In genomic region chr7:27689045-27689877, GRCh38 we compare ENCODE assay signal across 8 cellular contexts. TPM values are rescaled to one million over a fixed set of nuclear protein-coding genes. Genes with fewer than 3 reads are reported as not detected.
DNase-seq lines count a peak whose midpoint lies in the region; ATAC-seq, FAIRE-seq and TF ChIP-seq lines count a peak whose summit lies in the region.

No MANE protein-coding gene starts in this region.

- SMC1A ChIA-PET in GM12878 (lab: Charles Lee; ENCODE audit: uncharacterized antibody, unreplicated experiment) = interaction anchor here (0.6 to 4.1 kb wide), 8 partner anchors 9 to 493 kb away, joined by 3 to 17 read pairs (median 4); no protein-coding TSS in a partner anchor

- H4K20me1 ChIP-seq in GM12878 (ENCODE audit: control insufficient read depth, insufficient read depth) = no peaks in the 10 kb centered on the region

- no peak for TF ChIP-seq POLR2A in GM12878 (IDR thresholded peaks at IDR 0.05; ENCODE audit: low read depth, low read length)

- no peak overlapping the region for H3K4me3 ChIP-seq in GM12878

- H3K4me1 ChIP-seq in GM12878 (ENCODE audit: control insufficient read depth, insufficient read depth, low read length) = no peaks in the 10 kb centered on the region

- ATAC-seq in GM12878 (peak; percentile 83), GM18870 (IDR thresholded peaks at IDR 0.05; ENCODE audit: unreplicated experiment) (no peak)

- H3K9ac ChIP-seq in GM12878 (ENCODE audit: control insufficient read depth, insufficient read depth, low read length) = no peak overlapping the region

- H3K27ac ChIP-seq in 22Rv1 (no peak overlapping the region), GM12878 (ENCODE audit: control insufficient read depth, insufficient read depth) (no peak overlapping the region)

- peak; percentile 53 for TF ChIP-seq RAD21 in GM12878 (IDR thresholded peaks at IDR 0.05; ENCODE audit: insufficient read depth, low read depth, low read length)

- intact Hi-C loops in GM12878 (cut with micrococcal nuclease; ENCODE audit: unreplicated experiment) = loop anchor here (2.0 to 5.0 kb wide), 3 partner anchors 86 to 333 kb away; no protein-coding TSS in a partner anchor

- H3K36me3 ChIP-seq in GM12878 (ENCODE audit: control insufficient read depth in 2 of 2, insufficient read depth in 2 of 2, low read length in 1 of 2) = no peaks in the 10 kb centered on the region

- CTCF ChIA-PET in GM12878 (lab: Yijun Ruan, JAX) = interaction anchor here (0.6 to 3.3 kb wide), 5 partner anchors 86 to 388 kb away, joined by 3 to 20 read pairs (median 3); no protein-coding TSS in a partner anchor

- TF ChIP-seq CTCF in 22Rv1 (IDR thresholded peaks at IDR 0.05) (peak; percentile 81), GM12878 (IDR thresholded peaks at IDR 0.05 in 2 of 3, conservative IDR thresholded peaks at IDR 0.05 in 1 of 3; ENCODE audit: control insufficient read depth in 2 of 3, extremely low read depth in 1 of 3, insufficient read depth in 1 of 3, low read depth in 3 of 3, low read length in 3 of 3) (peak; percentile 42 to 69 (median 43); a peak in 5 of 6 replicates)

- H3K9me3 ChIP-seq in GM12878 (replicated peaks; ENCODE audit: control insufficient read depth, insufficient read depth, low read length) = no peaks in the 10 kb centered on the region

- no peak overlapping the region for H3K4me2 ChIP-seq in GM12878 (ENCODE audit: control insufficient read depth, insufficient read depth)

- TF ChIP-seq EP300 in GM12878 (IDR thresholded peaks at IDR 0.05; ENCODE audit: borderline replicate concordance in 1 of 2, control insufficient read depth in 1 of 2, low read depth in 2 of 2, low read length in 2 of 2) = no peak

- FAIRE-seq in GM12878 (lab: Jason Lieb, UNC) = no peak

- no TSS peak for BruUV-seq in GM12878 (replicated peaks; lab: Mats Ljungman, UMichigan)

- no peaks in the 10 kb centered on the region for H3K27me3 ChIP-seq in GM12878 (replicated peaks in 1 of 2; ENCODE audit: control insufficient read depth in 2 of 2, insufficient read depth in 2 of 2, low read length in 1 of 2)

- DNase-seq in ELR (ENCODE audit: low read depth) = peak; percentile 46
- peak; percentile 25 for DNase-seq in NCI-H1092 (lab: John Stamatoyannopoulos, UW)
- DNase-seq in GM12878 (ENCODE audit: low read depth, low spot score) = no peak
- peak; percentile 42 for DNase-seq in medulla oblongata (ENCODE audit: extremely low spot score)
- no peak for DNase-seq in ecto neural progenitor cell (ENCODE audit: low spot score)
- DNase-seq in NCI-H128 (lab: John Stamatoyannopoulos, UW; ENCODE audit: unreplicated experiment) = no peak

- no peaks in the 10 kb centered on the region for H3K79me2 ChIP-seq in GM12878 (ENCODE audit: control insufficient read depth, insufficient read depth, low read length)

- in situ Hi-C loops in GM12878 (cut with MboI) = no loop called here

- WGBS in GM12878 (ENCODE audit: insufficient coverage, insufficient replicate concordance, low lambda C conversion rate, missing lambda C conversion rate) = 24% methylated on average over 4 of the region's 4 CpGs

- POLR2A ChIA-PET in GM12878 (lab: Charles Lee) = no interaction called here

- no peak overlapping the region for H2AFZ ChIP-seq in GM12878 (ENCODE audit: control insufficient read depth, low read depth, low read length)

- RAD21 ChIA-PET in GM12878 (lab: Charles Lee; ENCODE audit: unreplicated experiment) = interaction anchor here (2.5 kb wide), 1 partner anchor 85 kb away, joined by 13 read pairs; no protein-coding TSS in a partner anchor

TF ChIP-seq in GM12878, 131 proteins besides CTCF, POLR2A, EP300 and RAD21:
- TF ChIP-seq MTA3 (IDR thresholded peaks at IDR 0.05; ENCODE audit: borderline replicate concordance, low read length) (no peak), SMC3 (IDR thresholded peaks at IDR 0.05; ENCODE audit: borderline replicate concordance, low read length) (peak; percentile 66; the same call in 1 of the 2 replicates)

RNA-seq across cellular contexts. Expression of gene HIBADH, which starts 26.6 kb away (rescaled TPM):
- 10.9 and 14.1 TPM in 2 replicates for total RNA-seq in GM12878 (2013; cell fraction: nucleolus; rRNA removed)
- total RNA-seq in GM12878 (2014; rRNA removed) (17.2 and 21.0 TPM in 2 replicates), GM12878 (2014; rRNA removed; fragmentation: Illumina TruSeq; extraction: Trizol) (16.4 and 17.6 TPM in 2 replicates), GM12878 (2021) (14.2 and 15.5 TPM in 2 replicates)
- 10.0 TPM for polyA plus RNA-seq in GM12878 (2011; ENCODE audit: low read depth)
- polyA plus RNA-seq in GM12878 (2011; rRNA removed) (36.1 and 42.8 TPM in 2 replicates), GM12878 (2014; fragmentation: Illumina TruSeq; extraction: Trizol) (22.3 and 26.9 TPM in 2 replicates), GM12878 (2014; fragmentation: Nextera tagmentation; extraction: Ambion mirVana) (1 to 10 TPM; 8.7 to 9.2 TPM), GM12878 (2014; rRNA removed) (16.7 and 20.0 TPM in 2 replicates), GM12878 (2016; fragmentation: Nextera tagmentation; extraction: Ambion mirVana) (10 to 100 TPM; 27.2 to 28.2 TPM)
- 16.7 and 27.8 TPM in 2 replicates for polyA plus RNA-seq in GM12878 (2011; cell fraction: cytosol; rRNA removed)
- 12.0 and 12.2 TPM in 2 replicates for polyA plus RNA-seq in GM12878 (2011; cell fraction: nucleus; rRNA removed)
- polyA plus RNA-seq in GM12878 (2012) = 12.6 and 16.3 TPM in 2 replicates
- polyA minus RNA-seq in GM12878 (2011; rRNA and poly(A)+ RNA removed) = 9.4 and 14.2 TPM in 2 replicates
- polyA minus RNA-seq in GM12878 (2011; cell fraction: cytosol; rRNA and poly(A)+ RNA removed) = 3.5 and 3.7 TPM in 2 replicates
- polyA minus RNA-seq in GM12878 (2011; cell fraction: nucleus; rRNA and poly(A)+ RNA removed) = 5.2 and 12.3 TPM in 2 replicates

RNA-seq across cellular contexts. Expression of gene TAX1BP1, which starts 50.7 kb away (rescaled TPM):
- 61.6 and 78.6 TPM in 2 replicates for total RNA-seq in GM12878 (2013; cell fraction: nucleolus; rRNA removed)
- total RNA-seq in GM12878 (2014; rRNA removed) (30.8 and 37.1 TPM in 2 replicates), GM12878 (2014; rRNA removed; fragmentation: Illumina TruSeq; extraction: Trizol) (51.1 and 52.2 TPM in 2 replicates), GM12878 (2021) (40.1 and 41.1 TPM in 2 replicates)
- 49.7 TPM for polyA plus RNA-seq in GM12878 (2011; ENCODE audit: low read depth)
- polyA plus RNA-seq in GM12878 (2011; rRNA removed) (105 and 126 TPM in 2 replicates), GM12878 (2014; fragmentation: Illumina TruSeq; extraction: Trizol) (62.2 and 77.2 TPM in 2 replicates), GM12878 (2014; fragmentation: Nextera tagmentation; extraction: Ambion mirVana) (10 to 100 TPM; 52.9 to 88.4 TPM), GM12878 (2014; rRNA removed) (28.7 and 34.3 TPM in 2 replicates), GM12878 (2016; fragmentation: Nextera tagmentation; extraction: Ambion mirVana) (10 to 100 TPM; 49.7 to 53.6 TPM)
- 34.0 and 65.7 TPM in 2 replicates for polyA plus RNA-seq in GM12878 (2011; cell fraction: cytosol; rRNA removed)
- polyA plus RNA-seq in GM12878 (2011; cell fraction: nucleus; rRNA removed) = 24.4 and 28.5 TPM in 2 replicates
- 41.8 and 57.4 TPM in 2 replicates for polyA plus RNA-seq in GM12878 (2012)
- polyA minus RNA-seq in GM12878 (2011; rRNA and poly(A)+ RNA removed) = 78.2 and 151 TPM in 2 replicates
- polyA minus RNA-seq in GM12878 (2011; cell fraction: cytosol; rRNA and poly(A)+ RNA removed) = 17.0 and 20.4 TPM in 2 replicates
- polyA minus RNA-seq in GM12878 (2011; cell fraction: nucleus; rRNA and poly(A)+ RNA removed) = 89.5 and 123 TPM in 2 replicates

Comparison
In these comparisons a context has a peak if more than half of its experiments do, and no peak if none do; other contexts are left out.
1. DNase-seq: peak in ELR (single experiment), NCI-H1092 (single experiment) and medulla oblongata (single experiment); none in GM12878 (single experiment), ecto neural progenitor cell (single experiment) and NCI-H128 (single experiment).